9 cellular contexts compared by ENCODE assay signal in genomic region chr1:225424562-225425210, GRCh38.
A peak's percentile ranks its signal among the peaks of the same experiment; 100 is the strongest.
DNase-seq lines count a peak whose midpoint lies in the region; ATAC-seq and TF ChIP-seq lines count a peak whose summit lies in the region.
"Had no signal": no experiment of that assay in that cellular context is flagged by ENCODE, and none has a peak within 500 bp of the region (broad histone marks: within the 10 kb centered on the region; RNA-seq: fewer than 3 reads in every experiment).

No MANE protein-coding gene starts in this region.

- no peaks in the 10 kb centered on the region for H3K27me3 ChIP-seq in neutrophil
- no peaks in the 10 kb centered on the region for H3K27me3 ChIP-seq in effector memory CD4-positive, alpha-beta T cell (replicated peaks; ENCODE audit: control insufficient read depth, insufficient read depth, low read length, poor library complexity, severe bottlenecking)

- H3K4me3 ChIP-seq in coronary artery (peak overlapping the region; percentile 19), neutrophil (ENCODE audit: low read depth in 1 of 2, low read length in 1 of 2) (peak overlapping the region; percentile 96 to 98)
- H3K4me3 ChIP-seq in effector memory CD4-positive, alpha-beta T cell (ENCODE audit: insufficient read depth, low read depth, low read length, poor library complexity, severe bottlenecking): no peak overlapping the region

- no peak for TF ChIP-seq CTCF in coronary artery (IDR thresholded peaks at IDR 0.05)
- no peak for TF ChIP-seq CTCF in neutrophil (IDR thresholded peaks at IDR 0.05)

- peaks cover 31% of the 10 kb centered on the region for H3K36me3 ChIP-seq in neutrophil
- H3K36me3 ChIP-seq in effector memory CD4-positive, alpha-beta T cell (ENCODE audit: control insufficient read depth, insufficient read depth, low read length): peaks cover 16% of the 10 kb centered on the region

- H3K27ac ChIP-seq in coronary artery (no peak overlapping the region), neutrophil (peak overlapping the region; percentile 98)
- H3K27ac ChIP-seq in effector memory CD4-positive, alpha-beta T cell (ENCODE audit: insufficient read depth, low read length, poor library complexity, severe bottlenecking): no peak overlapping the region

- ATAC-seq in GM19324 (IDR thresholded peaks at IDR 0.05; ENCODE audit: low FRiP score, unreplicated experiment): no peak

- peak; percentile 87 for DNase-seq in EL
- peak; percentile 50 for DNase-seq in NCI-H226
- DNase-seq in coronary artery (ENCODE audit: low spot score): no peak
- DNase-seq in Ammon's horn (ENCODE audit: low spot score): no peak
- no peak for DNase-seq in effector memory CD4-positive, alpha-beta T cell
- DNase-seq in NCI-H524 treated with DMSO at 0.1 percent for 48 hours (lab: John Stamatoyannopoulos, UW): no peak
- DNase-seq: stimulated activated CD4-positive, alpha-beta T cell treated with anti-CD3 and anti-CD28 coated beads, Interleukin-12 subunit alpha, Interleukin-12 subunit beta, amount 100 ng/mL, for 4 hours had no signal

- peaks cover 75 to 89% of the 10 kb centered on the region in 2 experiments for H3K4me1 ChIP-seq in neutrophil (ENCODE audit: control insufficient read depth in 1 of 2, insufficient read depth in 1 of 2, low read depth in 1 of 2, low read length in 1 of 2)
- peaks cover 15% of the 10 kb centered on the region for H3K4me1 ChIP-seq in effector memory CD4-positive, alpha-beta T cell (ENCODE audit: control insufficient read depth, insufficient read depth, low read length, poor library complexity, severe bottlenecking)

- no peaks in the 10 kb centered on the region for H3K9me3 ChIP-seq in neutrophil
- H3K9me3 ChIP-seq in effector memory CD4-positive, alpha-beta T cell (ENCODE audit: control insufficient read depth, low read length): no peaks in the 10 kb centered on the region

Comparison
In these comparisons a context has a peak if more than half of its experiments do, and no peak if none do; other contexts are left out.
1. DNase-seq: peak in EL (single experiment) and NCI-H226 (single experiment); none in coronary artery (single experiment), Ammon's horn (single experiment), effector memory CD4-positive, alpha-beta T cell (0 of 3) and NCI-H524 treated with DMSO at 0.1 percent for 48 hours (single experiment).